ENCODE assay signal across 1 cellular context in the genomic region with DNA sequence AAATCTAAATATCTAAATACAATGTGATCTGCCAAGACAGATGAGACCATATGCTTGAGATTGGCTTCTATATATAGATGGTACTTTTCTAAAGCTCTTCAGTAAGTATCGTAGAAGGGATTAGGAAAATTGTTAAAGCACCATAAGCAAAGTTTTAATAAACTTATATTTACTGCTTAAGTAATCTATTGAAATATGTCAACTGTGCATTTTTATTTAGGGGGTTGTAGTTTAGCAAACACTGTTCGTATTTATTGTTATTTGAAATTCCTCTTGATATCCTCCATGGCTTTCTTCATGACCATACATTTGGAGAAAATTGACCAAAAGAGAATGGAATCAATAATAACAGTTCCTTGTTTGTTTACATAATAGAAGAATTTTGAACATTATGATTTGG.
TF ChIP-seq lines count a peak whose summit lies in the region.

No MANE protein-coding gene starts in this region.

TF ChIP-seq in K562, 482 proteins besides CTCF, POLR2A, EP300 and RAD21 (continued from another document):
- TF ChIP-seq, protein P1, sequence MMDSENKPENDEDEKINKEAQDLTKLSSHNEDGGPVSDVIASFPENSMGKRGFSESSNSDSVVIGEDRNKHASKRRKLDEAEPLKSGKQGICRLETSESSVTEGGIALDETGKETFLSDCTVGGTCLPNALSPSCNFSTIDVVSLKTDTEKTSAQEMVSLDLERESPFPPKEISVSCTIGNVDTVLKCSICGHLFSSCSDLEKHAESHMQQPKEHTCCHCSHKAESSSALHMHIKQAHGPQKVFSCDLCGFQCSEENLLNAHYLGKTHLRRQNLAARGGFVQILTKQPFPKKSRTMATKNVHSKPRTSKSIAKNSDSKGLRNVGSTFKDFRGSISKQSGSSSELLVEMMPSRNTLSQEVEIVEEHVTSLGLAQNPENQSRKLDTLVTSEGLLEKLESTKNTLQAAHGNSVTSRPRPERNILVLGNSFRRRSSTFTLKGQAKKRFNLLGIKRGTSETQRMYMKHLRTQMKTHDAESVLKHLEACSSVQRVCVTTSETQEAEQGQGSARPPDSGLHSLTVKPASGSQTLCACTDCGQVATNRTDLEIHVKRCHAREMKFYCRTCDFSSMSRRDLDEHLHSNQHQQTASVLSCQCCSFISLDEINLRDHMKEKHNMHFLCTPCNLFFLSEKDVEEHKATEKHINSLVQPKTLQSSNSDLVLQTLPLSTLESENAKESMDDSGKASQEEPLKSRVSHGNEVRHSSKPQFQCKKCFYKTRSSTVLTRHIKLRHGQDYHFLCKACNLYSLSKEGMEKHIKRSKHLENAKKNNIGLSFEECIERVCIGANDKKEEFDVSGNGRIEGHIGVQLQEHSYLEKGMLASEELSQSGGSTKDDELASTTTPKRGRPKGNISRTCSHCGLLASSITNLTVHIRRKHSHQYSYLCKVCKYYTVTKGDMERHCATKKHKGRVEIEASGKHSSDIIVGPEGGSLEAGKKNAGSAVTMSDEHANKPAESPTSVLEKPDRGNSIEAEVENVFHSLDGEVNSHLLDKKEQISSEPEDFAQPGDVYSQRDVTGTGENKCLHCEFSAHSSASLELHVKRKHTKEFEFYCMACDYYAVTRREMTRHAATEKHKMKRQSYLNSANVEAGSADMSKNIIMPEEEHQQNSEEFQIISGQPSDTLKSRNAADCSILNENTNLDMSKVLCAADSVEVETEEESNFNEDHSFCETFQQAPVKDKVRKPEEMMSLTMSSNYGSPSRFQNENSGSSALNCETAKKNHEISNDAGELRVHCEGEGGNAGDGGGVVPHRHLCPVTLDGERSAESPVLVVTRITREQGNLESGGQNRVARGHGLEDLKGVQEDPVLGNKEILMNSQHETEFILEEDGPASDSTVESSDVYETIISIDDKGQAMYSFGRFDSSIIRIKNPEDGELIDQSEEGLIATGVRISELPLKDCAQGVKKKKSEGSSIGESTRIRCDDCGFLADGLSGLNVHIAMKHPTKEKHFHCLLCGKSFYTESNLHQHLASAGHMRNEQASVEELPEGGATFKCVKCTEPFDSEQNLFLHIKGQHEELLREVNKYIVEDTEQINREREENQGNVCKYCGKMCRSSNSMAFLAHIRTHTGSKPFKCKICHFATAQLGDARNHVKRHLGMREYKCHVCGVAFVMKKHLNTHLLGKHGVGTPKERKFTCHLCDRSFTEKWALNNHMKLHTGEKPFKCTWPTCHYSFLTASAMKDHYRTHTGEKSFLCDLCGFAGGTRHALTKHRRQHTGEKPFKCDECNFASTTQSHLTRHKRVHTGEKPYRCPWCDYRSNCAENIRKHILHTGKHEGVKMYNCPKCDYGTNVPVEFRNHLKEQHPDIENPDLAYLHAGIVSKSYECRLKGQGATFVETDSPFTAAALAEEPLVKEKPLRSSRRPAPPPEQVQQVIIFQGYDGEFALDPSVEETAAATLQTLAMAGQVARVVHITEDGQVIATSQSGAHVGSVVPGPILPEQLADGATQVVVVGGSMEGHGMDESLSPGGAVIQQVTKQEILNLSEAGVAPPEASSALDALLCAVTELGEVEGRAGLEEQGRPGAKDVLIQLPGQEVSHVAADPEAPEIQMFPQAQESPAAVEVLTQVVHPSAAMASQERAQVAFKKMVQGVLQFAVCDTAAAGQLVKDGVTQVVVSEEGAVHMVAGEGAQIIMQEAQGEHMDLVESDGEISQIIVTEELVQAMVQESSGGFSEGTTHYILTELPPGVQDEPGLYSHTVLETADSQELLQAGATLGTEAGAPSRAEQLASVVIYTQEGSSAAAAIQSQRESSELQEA (IDR thresholded peaks at IDR 0.05; ENCODE audit: low read depth), result no peak
- TF ChIP-seq C11orf30 (IDR thresholded peaks at IDR 0.05; ENCODE audit: low read depth), result peak; percentile 74
- peak; percentile 41 for TF ChIP-seq MAFG (tag; conservative IDR thresholded peaks at IDR 0.05)
